1 cellular context compared by ENCODE assay signal in the genomic region with DNA sequence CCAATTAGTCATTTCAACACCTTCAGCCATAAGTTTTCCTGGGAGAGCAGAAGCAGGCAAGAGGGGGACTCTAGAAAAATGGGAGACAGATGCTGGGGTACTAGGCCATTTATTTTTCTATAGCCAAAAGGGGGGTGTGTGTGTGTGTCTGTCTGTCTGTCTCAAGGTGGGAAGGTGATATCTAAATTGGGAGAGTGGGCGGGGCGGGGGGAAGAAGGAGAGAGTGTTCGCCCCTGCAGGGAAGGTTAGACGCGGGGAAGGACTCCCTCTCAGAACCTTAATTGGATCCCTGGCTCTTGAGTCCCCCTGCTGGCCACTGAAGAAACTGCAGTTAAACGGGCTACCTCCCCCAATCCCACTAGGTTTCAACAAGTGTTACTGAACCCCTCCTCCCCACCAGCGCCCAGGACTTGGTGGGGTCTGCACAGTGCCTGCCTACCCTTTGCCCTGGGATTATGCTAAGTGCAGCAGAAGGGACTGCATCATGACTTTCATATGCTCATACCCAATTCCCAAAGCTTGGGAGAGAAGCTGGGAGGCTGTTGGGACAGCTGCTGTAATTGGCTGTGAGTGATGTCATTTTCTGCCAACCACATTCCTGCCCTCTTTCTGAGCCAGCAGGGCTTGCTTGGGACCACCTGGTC.
TF ChIP-seq lines count a peak whose summit lies in the region.

No MANE protein-coding gene starts in this region.

TF ChIP-seq in HEK293, 187 proteins besides CTCF, POLR2A, EP300 and RAD21 (continued from another document):
- TF ChIP-seq, protein P1, sequence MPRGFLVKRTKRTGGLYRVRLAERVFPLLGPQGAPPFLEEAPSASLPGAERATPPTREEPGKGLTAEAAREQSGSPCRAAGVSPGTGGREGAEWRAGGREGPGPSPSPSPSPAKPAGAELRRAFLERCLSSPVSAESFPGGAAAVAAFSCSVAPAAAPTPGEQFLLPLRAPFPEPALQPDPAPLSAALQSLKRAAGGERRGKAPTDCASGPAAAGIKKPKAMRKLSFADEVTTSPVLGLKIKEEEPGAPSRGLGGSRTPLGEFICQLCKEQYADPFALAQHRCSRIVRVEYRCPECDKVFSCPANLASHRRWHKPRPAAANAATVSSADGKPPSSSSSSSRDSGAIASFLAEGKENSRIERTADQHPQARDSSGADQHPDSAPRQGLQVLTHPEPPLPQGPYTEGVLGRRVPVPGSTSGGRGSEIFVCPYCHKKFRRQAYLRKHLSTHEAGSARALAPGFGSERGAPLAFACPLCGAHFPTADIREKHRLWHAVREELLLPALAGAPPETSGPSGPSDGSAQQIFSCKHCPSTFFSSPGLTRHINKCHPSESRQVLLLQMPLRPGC (tag by site-specific recombination; IDR thresholded peaks at IDR 0.05), result no peak
- TF ChIP-seq GLIS2 (tag by site-specific recombination; IDR thresholded peaks at IDR 0.05) (peak; percentile 29; the same call in 1 of the 2 replicates), ZNF366 (tag by site-specific recombination; conservative IDR thresholded peaks at IDR 0.05) (peak; percentile 61; the same call in 1 of the 2 replicates), ZNF549 (tag by site-specific recombination; IDR thresholded peaks at IDR 0.05) (no peak), ZBTB20 (tag by site-specific recombination; IDR thresholded peaks at IDR 0.05) (no peak), ZBTB8A (tag by site-specific recombination; IDR thresholded peaks at IDR 0.05) (no peak), ZXDB (tag by site-specific recombination; IDR thresholded peaks at IDR 0.05) (peak; percentile 72), ZNF391 (tag by site-specific recombination; IDR thresholded peaks at IDR 0.05; ENCODE audit: borderline replicate concordance, low read depth) (0 out of 2 replicates have a peak, but pooled peaks have one; percentile 12), BCL11A (tag by site-specific recombination; IDR thresholded peaks at IDR 0.05; ENCODE audit: low read depth) (no peak), SCRT2 (tag by site-specific recombination; IDR thresholded peaks at IDR 0.05) (peak; percentile 99)
- TF ChIP-seq, protein P2, sequence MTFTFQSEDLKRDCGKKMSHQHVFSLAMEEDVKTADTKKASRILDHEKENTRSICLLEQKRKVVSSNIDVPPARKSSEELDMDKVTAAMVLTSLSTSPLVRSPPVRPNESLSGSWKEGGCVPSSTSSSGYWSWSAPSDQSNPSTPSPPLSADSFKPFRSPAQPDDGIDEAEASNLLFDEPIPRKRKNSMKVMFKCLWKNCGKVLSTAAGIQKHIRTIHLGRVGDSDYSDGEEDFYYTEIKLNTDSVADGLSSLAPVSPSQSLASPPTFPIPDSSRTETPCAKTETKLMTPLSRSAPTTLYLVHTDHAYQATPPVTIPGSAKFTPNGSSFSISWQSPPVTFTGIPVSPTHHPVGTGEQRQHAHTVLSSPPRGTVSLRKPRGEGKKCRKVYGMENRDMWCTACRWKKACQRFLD (tag by site-specific recombination; IDR thresholded peaks at IDR 0.05), result no peak
- TF ChIP-seq, protein P3, sequence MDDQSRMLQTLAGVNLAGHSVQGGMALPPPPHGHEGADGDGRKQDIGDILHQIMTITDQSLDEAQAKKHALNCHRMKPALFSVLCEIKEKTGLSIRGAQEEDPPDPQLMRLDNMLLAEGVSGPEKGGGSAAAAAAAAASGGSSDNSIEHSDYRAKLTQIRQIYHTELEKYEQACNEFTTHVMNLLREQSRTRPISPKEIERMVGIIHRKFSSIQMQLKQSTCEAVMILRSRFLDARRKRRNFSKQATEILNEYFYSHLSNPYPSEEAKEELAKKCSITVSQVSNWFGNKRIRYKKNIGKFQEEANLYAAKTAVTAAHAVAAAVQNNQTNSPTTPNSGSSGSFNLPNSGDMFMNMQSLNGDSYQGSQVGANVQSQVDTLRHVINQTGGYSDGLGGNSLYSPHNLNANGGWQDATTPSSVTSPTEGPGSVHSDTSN (CRISPR knock-in tag; IDR thresholded peaks at IDR 0.05), result no peak
- TF ChIP-seq, protein P4, sequence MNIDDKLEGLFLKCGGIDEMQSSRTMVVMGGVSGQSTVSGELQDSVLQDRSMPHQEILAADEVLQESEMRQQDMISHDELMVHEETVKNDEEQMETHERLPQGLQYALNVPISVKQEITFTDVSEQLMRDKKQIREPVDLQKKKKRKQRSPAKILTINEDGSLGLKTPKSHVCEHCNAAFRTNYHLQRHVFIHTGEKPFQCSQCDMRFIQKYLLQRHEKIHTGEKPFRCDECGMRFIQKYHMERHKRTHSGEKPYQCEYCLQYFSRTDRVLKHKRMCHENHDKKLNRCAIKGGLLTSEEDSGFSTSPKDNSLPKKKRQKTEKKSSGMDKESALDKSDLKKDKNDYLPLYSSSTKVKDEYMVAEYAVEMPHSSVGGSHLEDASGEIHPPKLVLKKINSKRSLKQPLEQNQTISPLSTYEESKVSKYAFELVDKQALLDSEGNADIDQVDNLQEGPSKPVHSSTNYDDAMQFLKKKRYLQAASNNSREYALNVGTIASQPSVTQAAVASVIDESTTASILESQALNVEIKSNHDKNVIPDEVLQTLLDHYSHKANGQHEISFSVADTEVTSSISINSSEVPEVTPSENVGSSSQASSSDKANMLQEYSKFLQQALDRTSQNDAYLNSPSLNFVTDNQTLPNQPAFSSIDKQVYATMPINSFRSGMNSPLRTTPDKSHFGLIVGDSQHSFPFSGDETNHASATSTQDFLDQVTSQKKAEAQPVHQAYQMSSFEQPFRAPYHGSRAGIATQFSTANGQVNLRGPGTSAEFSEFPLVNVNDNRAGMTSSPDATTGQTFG (tag by site-specific recombination; IDR thresholded peaks at IDR 0.05; ENCODE audit: borderline replicate concordance), result no peak
- TF ChIP-seq, protein P5, sequence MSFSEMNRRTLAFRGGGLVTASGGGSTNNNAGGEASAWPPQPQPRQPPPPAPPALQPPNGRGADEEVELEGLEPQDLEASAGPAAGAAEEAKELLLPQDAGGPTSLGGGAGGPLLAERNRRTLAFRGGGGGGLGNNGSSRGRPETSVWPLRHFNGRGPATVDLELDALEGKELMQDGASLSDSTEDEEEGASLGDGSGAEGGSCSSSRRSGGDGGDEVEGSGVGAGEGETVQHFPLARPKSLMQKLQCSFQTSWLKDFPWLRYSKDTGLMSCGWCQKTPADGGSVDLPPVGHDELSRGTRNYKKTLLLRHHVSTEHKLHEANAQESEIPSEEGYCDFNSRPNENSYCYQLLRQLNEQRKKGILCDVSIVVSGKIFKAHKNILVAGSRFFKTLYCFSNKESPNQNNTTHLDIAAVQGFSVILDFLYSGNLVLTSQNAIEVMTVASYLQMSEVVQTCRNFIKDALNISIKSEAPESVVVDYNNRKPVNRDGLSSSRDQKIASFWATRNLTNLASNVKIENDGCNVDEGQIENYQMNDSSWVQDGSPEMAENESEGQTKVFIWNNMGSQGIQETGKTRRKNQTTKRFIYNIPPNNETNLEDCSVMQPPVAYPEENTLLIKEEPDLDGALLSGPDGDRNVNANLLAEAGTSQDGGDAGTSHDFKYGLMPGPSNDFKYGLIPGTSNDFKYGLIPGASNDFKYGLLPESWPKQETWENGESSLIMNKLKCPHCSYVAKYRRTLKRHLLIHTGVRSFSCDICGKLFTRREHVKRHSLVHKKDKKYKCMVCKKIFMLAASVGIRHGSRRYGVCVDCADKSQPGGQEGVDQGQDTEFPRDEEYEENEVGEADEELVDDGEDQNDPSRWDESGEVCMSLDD (tag by site-specific recombination; IDR thresholded peaks at IDR 0.05), result no peak; the same call in 1 of the 2 replicates
- TF ChIP-seq, protein P6, sequence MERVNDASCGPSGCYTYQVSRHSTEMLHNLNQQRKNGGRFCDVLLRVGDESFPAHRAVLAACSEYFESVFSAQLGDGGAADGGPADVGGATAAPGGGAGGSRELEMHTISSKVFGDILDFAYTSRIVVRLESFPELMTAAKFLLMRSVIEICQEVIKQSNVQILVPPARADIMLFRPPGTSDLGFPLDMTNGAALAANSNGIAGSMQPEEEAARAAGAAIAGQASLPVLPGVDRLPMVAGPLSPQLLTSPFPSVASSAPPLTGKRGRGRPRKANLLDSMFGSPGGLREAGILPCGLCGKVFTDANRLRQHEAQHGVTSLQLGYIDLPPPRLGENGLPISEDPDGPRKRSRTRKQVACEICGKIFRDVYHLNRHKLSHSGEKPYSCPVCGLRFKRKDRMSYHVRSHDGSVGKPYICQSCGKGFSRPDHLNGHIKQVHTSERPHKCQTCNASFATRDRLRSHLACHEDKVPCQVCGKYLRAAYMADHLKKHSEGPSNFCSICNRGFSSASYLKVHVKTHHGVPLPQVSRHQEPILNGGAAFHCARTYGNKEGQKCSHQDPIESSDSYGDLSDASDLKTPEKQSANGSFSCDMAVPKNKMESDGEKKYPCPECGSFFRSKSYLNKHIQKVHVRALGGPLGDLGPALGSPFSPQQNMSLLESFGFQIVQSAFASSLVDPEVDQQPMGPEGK (tag by site-specific recombination; IDR thresholded peaks at IDR 0.05), result peak; percentile 74
- TF ChIP-seq, protein P7, sequence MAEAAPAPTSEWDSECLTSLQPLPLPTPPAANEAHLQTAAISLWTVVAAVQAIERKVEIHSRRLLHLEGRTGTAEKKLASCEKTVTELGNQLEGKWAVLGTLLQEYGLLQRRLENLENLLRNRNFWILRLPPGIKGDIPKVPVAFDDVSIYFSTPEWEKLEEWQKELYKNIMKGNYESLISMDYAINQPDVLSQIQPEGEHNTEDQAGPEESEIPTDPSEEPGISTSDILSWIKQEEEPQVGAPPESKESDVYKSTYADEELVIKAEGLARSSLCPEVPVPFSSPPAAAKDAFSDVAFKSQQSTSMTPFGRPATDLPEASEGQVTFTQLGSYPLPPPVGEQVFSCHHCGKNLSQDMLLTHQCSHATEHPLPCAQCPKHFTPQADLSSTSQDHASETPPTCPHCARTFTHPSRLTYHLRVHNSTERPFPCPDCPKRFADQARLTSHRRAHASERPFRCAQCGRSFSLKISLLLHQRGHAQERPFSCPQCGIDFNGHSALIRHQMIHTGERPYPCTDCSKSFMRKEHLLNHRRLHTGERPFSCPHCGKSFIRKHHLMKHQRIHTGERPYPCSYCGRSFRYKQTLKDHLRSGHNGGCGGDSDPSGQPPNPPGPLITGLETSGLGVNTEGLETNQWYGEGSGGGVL (tag by site-specific recombination; IDR thresholded peaks at IDR 0.05), result no peak
